1 cellular context compared by ENCODE assay signal in genomic region chr6:147651249-147652063, GRCh38.
TF ChIP-seq lines count a peak whose summit lies in the region.

No MANE protein-coding gene starts in this region.

TF ChIP-seq in IMR-90, 13 proteins besides CTCF, POLR2A, EP300 and RAD21 (continued from another document):
- TF ChIP-seq USF2 (IDR thresholded peaks at IDR 0.05; ENCODE audit: low read depth, low read length) (no peak), RFX5 (IDR thresholded peaks at IDR 0.05; ENCODE audit: low read depth, low read length) (no peak), SMC3 (IDR thresholded peaks at IDR 0.05; ENCODE audit: low read depth, low read length) (no peak), NFE2L2 (IDR thresholded peaks at IDR 0.05; ENCODE audit: low read depth, low read length) (no peak)
TF ChIP-seq in IMR-90: peak in this region for 0.
